In the genomic region with DNA sequence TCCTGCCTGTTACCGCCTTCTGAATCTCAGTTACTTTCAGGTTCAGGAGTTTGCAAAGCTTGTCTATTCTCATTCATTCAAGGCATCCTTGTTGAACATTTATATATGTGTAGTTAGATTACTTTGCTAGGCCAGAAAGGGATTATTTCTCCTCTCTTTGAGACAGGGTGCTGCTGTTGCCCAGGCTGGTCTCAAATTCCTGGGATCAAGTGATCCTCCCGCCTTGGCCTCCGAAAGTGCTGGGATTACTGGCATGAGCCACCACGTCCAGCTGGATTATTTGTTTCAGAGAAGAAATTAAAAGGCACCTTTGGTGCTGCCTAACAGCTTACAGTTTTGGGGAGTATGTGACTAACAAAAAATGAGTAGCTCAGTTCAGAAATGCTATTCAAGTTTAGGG, we compare ENCODE assay signal across 1 cellular context.
TF ChIP-seq lines count a peak whose summit lies in the region.

No MANE protein-coding gene starts in this region.

TF ChIP-seq in HepG2, 621 proteins besides CTCF, POLR2A, EP300 and RAD21:
- TF ChIP-seq, protein P1, sequence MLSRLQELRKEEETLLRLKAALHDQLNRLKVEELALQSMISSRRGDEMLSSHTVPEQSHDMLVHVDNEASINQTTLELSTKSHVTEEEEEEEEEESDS (CRISPR knock-in tag; IDR thresholded peaks at IDR 0.05; ENCODE audit: borderline replicate concordance) = no peak
- TF ChIP-seq, protein P2, sequence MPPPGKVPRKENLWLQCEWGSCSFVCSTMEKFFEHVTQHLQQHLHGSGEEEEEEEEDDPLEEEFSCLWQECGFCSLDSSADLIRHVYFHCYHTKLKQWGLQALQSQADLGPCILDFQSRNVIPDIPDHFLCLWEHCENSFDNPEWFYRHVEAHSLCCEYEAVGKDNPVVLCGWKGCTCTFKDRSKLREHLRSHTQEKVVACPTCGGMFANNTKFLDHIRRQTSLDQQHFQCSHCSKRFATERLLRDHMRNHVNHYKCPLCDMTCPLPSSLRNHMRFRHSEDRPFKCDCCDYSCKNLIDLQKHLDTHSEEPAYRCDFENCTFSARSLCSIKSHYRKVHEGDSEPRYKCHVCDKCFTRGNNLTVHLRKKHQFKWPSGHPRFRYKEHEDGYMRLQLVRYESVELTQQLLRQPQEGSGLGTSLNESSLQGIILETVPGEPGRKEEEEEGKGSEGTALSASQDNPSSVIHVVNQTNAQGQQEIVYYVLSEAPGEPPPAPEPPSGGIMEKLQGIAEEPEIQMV (CRISPR knock-in tag; IDR thresholded peaks at IDR 0.05; ENCODE audit: low read depth) = 0 out of 2 replicates have a peak, but pooled peaks have one; percentile 5
- TF ChIP-seq ZNF567 (CRISPR knock-in tag; IDR thresholded peaks at IDR 0.05; ENCODE audit: borderline replicate concordance) = no peak
- TF ChIP-seq, protein P3, sequence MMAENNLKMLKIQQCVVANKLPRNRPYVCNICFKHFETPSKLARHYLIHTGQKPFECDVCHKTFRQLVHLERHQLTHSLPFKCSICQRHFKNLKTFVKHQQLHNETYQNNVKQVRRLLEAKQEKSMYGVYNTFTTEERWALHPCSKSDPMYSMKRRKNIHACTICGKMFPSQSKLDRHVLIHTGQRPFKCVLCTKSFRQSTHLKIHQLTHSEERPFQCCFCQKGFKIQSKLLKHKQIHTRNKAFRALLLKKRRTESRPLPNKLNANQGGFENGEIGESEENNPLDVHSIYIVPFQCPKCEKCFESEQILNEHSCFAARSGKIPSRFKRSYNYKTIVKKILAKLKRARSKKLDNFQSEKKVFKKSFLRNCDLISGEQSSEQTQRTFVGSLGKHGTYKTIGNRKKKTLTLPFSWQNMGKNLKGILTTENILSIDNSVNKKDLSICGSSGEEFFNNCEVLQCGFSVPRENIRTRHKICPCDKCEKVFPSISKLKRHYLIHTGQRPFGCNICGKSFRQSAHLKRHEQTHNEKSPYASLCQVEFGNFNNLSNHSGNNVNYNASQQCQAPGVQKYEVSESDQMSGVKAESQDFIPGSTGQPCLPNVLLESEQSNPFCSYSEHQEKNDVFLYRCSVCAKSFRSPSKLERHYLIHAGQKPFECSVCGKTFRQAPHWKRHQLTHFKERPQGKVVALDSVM (CRISPR knock-in tag; IDR thresholded peaks at IDR 0.05) = peak; percentile 94
- 0 out of 2 replicates have a peak, but pooled peaks have one; percentile 12 for TF ChIP-seq NAIF1 (CRISPR knock-in tag; IDR thresholded peaks at IDR 0.05; ENCODE audit: borderline replicate concordance)
- no peak for TF ChIP-seq ZNF30 (CRISPR knock-in tag; IDR thresholded peaks at IDR 0.05)
- TF ChIP-seq, protein P4, sequence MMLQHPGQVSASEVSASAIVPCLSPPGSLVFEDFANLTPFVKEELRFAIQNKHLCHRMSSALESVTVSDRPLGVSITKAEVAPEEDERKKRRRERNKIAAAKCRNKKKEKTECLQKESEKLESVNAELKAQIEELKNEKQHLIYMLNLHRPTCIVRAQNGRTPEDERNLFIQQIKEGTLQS (CRISPR knock-in tag; IDR thresholded peaks at IDR 0.05) = no peak
- TF ChIP-seq, protein P5, sequence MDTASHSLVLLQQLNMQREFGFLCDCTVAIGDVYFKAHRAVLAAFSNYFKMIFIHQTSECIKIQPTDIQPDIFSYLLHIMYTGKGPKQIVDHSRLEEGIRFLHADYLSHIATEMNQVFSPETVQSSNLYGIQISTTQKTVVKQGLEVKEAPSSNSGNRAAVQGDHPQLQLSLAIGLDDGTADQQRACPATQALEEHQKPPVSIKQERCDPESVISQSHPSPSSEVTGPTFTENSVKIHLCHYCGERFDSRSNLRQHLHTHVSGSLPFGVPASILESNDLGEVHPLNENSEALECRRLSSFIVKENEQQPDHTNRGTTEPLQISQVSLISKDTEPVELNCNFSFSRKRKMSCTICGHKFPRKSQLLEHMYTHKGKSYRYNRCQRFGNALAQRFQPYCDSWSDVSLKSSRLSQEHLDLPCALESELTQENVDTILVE (CRISPR knock-in tag; IDR thresholded peaks at IDR 0.05) = no peak
- no peak for TF ChIP-seq ZNF296 (CRISPR knock-in tag; conservative IDR thresholded peaks at IDR 0.05)
- TF ChIP-seq, protein P6, sequence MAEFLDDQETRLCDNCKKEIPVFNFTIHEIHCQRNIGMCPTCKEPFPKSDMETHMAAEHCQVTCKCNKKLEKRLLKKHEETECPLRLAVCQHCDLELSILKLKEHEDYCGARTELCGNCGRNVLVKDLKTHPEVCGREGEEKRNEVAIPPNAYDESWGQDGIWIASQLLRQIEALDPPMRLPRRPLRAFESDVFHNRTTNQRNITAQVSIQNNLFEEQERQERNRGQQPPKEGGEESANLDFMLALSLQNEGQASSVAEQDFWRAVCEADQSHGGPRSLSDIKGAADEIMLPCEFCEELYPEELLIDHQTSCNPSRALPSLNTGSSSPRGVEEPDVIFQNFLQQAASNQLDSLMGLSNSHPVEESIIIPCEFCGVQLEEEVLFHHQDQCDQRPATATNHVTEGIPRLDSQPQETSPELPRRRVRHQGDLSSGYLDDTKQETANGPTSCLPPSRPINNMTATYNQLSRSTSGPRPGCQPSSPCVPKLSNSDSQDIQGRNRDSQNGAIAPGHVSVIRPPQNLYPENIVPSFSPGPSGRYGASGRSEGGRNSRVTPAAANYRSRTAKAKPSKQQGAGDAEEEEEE (CRISPR knock-in tag; IDR thresholded peaks at IDR 0.05; ENCODE audit: borderline replicate concordance) = no peak
TF ChIP-seq in HepG2: peak in this region for 3.
